14 cellular contexts compared by ENCODE assay signal in genomic region chr7:151598045-151598444, GRCh38.
DNase-seq lines count a peak whose midpoint lies in the region; ATAC-seq, FAIRE-seq and TF ChIP-seq lines count a peak whose summit lies in the region.
"Had no signal": no experiment of that assay in that cellular context is flagged by ENCODE, and none has a peak within 500 bp of the region (broad histone marks: within the 10 kb centered on the region; RNA-seq: fewer than 3 reads in every experiment).

No MANE protein-coding gene starts in this region.

- H3K27ac Mint-ChIP-seq in T-helper 2 cell treated with Interferon-gamma antibody and Interleukin-4, amounts not matched to agents 5 μg/mL and 100 μg/mL, for 36 hours, result no peak overlapping the region

- POLR2A ChIA-PET in HepG2 (lab: Yijun Ruan, JAX), result no interaction called here

- no peaks in the 10 kb centered on the region for H3K36me3 Mint-ChIP-seq in T-helper 2 cell treated with Interferon-gamma antibody and Interleukin-4, amounts not matched to agents 5 μg/mL and 100 μg/mL, for 36 hours (ENCODE audit: low read depth)

- H3K4me2 ChIP-seq in HepG2 (ENCODE audit: low read depth, low read length), result no peak overlapping the region
- H3K4me2 ChIP-seq: BLaER1 treated with 17β-estradiol and CSF1 and Interleukin-3, amounts not matched to agents 10 nM and 100 nM; KMS-11 had no signal

- no peaks in the 10 kb centered on the region for H3K79me2 ChIP-seq in HepG2 (ENCODE audit: insufficient read depth, low read length)

- BruUV-seq in HepG2 (replicated peaks; lab: Mats Ljungman, UMichigan), result no TSS peak

- H3K9ac ChIP-seq in HepG2 (ENCODE audit: insufficient read depth, low read depth, low read length), result no peak overlapping the region
- H3K9ac ChIP-seq: BLaER1 treated with 17β-estradiol and CSF1 and Interleukin-3, amounts not matched to agents 10 nM and 100 nM; KMS-11 had no signal

- intact Hi-C loops in HepG2 (cut with micrococcal nuclease; ENCODE audit: unreplicated experiment), result no loop called here
- intact Hi-C loops in right lobe of liver (cut with DNase I), result no loop called here

- H3K27me3 ChIP-seq in HepG2 (ENCODE audit: control insufficient read depth in 1 of 2, insufficient read depth in 2 of 2, low read length in 2 of 2), result 0 out of 5 replicates have a peak, but pooled peaks cover 0 to 3% of the 10 kb centered on the region in 2 experiments
- no peaks in the 10 kb centered on the region for H3K27me3 ChIP-seq in right lobe of liver
- H3K27me3 ChIP-seq: BLaER1 treated with 17β-estradiol and CSF1 and Interleukin-3, amounts not matched to agents 10 nM and 100 nM; upper lobe of right lung had no signal

- TF ChIP-seq POLR2A in HepG2 (IDR thresholded peaks at IDR 0.05; ENCODE audit: insufficient read depth in 1 of 2, low read depth in 2 of 2, low read length in 2 of 2) (no peak), right lobe of liver (IDR thresholded peaks at IDR 0.05) (no peak)

- no peak for TF ChIP-seq EP300 in HepG2 (IDR thresholded peaks at IDR 0.05; ENCODE audit: low read depth in 2 of 2, low read length in 2 of 2)
- no peak for TF ChIP-seq EP300 in HepG2 (CRISPR knock-in tag; IDR thresholded peaks at IDR 0.05; ENCODE audit: borderline replicate concordance)

- no peak overlapping the region for H3K4me3 ChIP-seq in HepG2 (replicated peaks in 1 of 3; ENCODE audit: insufficient read depth in 1 of 3, low read depth in 2 of 3, low read length in 3 of 3)
- no peak overlapping the region for H3K4me3 ChIP-seq in right lobe of liver
- no peak overlapping the region for H3K4me3 ChIP-seq in foreskin fibroblast (ENCODE audit: low read depth in 1 of 2, low read length in 2 of 2)
- H3K4me3 ChIP-seq: BLaER1 treated with 17β-estradiol and CSF1 and Interleukin-3, amounts not matched to agents 10 nM and 100 nM; upper lobe of right lung had no signal

- no peak for TF ChIP-seq CTCF in HepG2 (CRISPR knock-in tag; IDR thresholded peaks at IDR 0.05)
- TF ChIP-seq CTCF in right lobe of liver (IDR thresholded peaks at IDR 0.05), result no peak
- TF ChIP-seq CTCF in foreskin fibroblast (IDR thresholded peaks at IDR 0.05; ENCODE audit: low read depth, low read length), result no peak

- no peaks in the 10 kb centered on the region for H3K9me3 Mint-ChIP-seq in T-helper 2 cell treated with Interferon-gamma antibody and Interleukin-4, amounts not matched to agents 5 μg/mL and 100 μg/mL, for 36 hours

- H3K36me3 ChIP-seq in HepG2 (replicated peaks in 1 of 2; ENCODE audit: control insufficient read depth in 1 of 2, insufficient read depth in 2 of 2, low read length in 2 of 2) (no peaks in the 10 kb centered on the region), right lobe of liver (peaks cover 0 to 13% (median 2%) of the 10 kb centered on the region in 4 donors)

- no peak for TF ChIP-seq RAD21 in HepG2 (CRISPR knock-in tag; IDR thresholded peaks at IDR 0.05)

- H3K27ac ChIP-seq in HepG2 (ENCODE audit: extremely low read length, insufficient read depth, low read length) (no peak overlapping the region), right lobe of liver (no peak overlapping the region)
- H3K27ac ChIP-seq: BLaER1 treated with 17β-estradiol and CSF1 and Interleukin-3, amounts not matched to agents 10 nM and 100 nM; KMS-11; upper lobe of right lung had no signal

- H3K9me3 ChIP-seq in HepG2 (ENCODE audit: low read length) (no peaks in the 10 kb centered on the region), right lobe of liver (no peaks in the 10 kb centered on the region)
- H3K9me3 ChIP-seq: upper lobe of right lung had no signal

- no peak overlapping the region for H3K4me3 Mint-ChIP-seq in T-helper 2 cell treated with Interferon-gamma antibody and Interleukin-4, amounts not matched to agents 5 μg/mL and 100 μg/mL, for 36 hours
- H3K4me3 Mint-ChIP-seq: neural crest cell had no signal

- DNase-seq in HepG2 (ENCODE audit: low spot score) (peak; percentile 29), right lobe of liver (no peak), SW 1271 (lab: John Stamatoyannopoulos, UW) (peak; percentile 73 to 95), foreskin fibroblast (peak; percentile 82 to 85), cerebellar cortex (ENCODE audit: low spot score) (no peak)
- no peak for DNase-seq in T-helper 2 cell treated with Interferon-gamma antibody and Interleukin-4, amounts not matched to agents 5 μg/mL and 100 μg/mL, for 36 hours (ENCODE audit: low spot score)
- DNase-seq: cortex of kidney, NCI-H446 treated with DMSO at 0.1 percent for 48 hours, upper lobe of right lung had no signal

- FAIRE-seq in HepG2 (lab: Jason Lieb, UNC), result no peak

- in situ Hi-C loops in HepG2 (cut with HindIII; ENCODE audit: extremely low pct_ligation_motif_present, low pct_unique_long_range_greater_than_20kb), result no loop called here

- CTCF ChIA-PET in HepG2 (lab: Yijun Ruan, JAX; ENCODE audit: low intra/inter-chr PET ratio, low total read pairs), result no interaction called here

- H2AFZ ChIP-seq in HepG2 (ENCODE audit: low read length), result no peak overlapping the region

- WGBS in HepG2 (ENCODE audit: low lambda C conversion rate), result 6% methylated on average over 4 of the region's 4 CpGs
- WGBS in right lobe of liver (ENCODE audit: insufficient coverage, low coverage, low lambda C conversion rate, missing lambda C conversion rate), result 89% methylated on average over 4 of the region's 4 CpGs

- H4K20me1 ChIP-seq in HepG2 (ENCODE audit: insufficient read depth, low read length), result no peaks in the 10 kb centered on the region

- H3K4me1 Mint-ChIP-seq in T-helper 2 cell treated with Interferon-gamma antibody and Interleukin-4, amounts not matched to agents 5 μg/mL and 100 μg/mL, for 36 hours (ENCODE audit: low read depth), result no peaks in the 10 kb centered on the region

- no peak for ATAC-seq in HepG2
- no peak for ATAC-seq in right lobe of liver
- no peak for ATAC-seq in HG03520 (IDR thresholded peaks at IDR 0.05; ENCODE audit: unreplicated experiment)
- ATAC-seq in GM21723 (IDR thresholded peaks at IDR 0.05; ENCODE audit: unreplicated experiment), result no peak
- ATAC-seq: upper lobe of right lung had no signal

- no peaks in the 10 kb centered on the region for H3K27me3 Mint-ChIP-seq in T-helper 2 cell treated with Interferon-gamma antibody and Interleukin-4, amounts not matched to agents 5 μg/mL and 100 μg/mL, for 36 hours (ENCODE audit: low read depth)

- H3K4me1 ChIP-seq in HepG2 (ENCODE audit: insufficient read depth, low read length) (no peaks in the 10 kb centered on the region), right lobe of liver (peaks cover 0 to 4% (median 0%) of the 10 kb centered on the region in 4 donors)

TF ChIP-seq in HepG2, 621 proteins besides CTCF, POLR2A, EP300 and RAD21:
- TF ChIP-seq RNF219 (CRISPR knock-in tag; IDR thresholded peaks at IDR 0.05) (no peak), ZNF772 (CRISPR knock-in tag; IDR thresholded peaks at IDR 0.05) (no peak)

Comparison
In these comparisons a context has a peak if more than half of its experiments do, and no peak if none do; other contexts are left out.
1. DNase-seq: peak in HepG2 (single experiment), SW 1271 (2 of 2) and foreskin fibroblast (2 of 2); none in right lobe of liver (0 of 3), T-helper 2 cell treated with Interferon-gamma antibody and Interleukin-4, amounts not matched to agents 5 μg/mL and 100 μg/mL, for 36 hours (single experiment) and cerebellar cortex (single experiment).